ENCODE assay signal across 1 cellular context in genomic region chr1:221778125-221778524, GRCh38.
TF ChIP-seq lines count a peak whose summit lies in the region.

No MANE protein-coding gene starts in this region.

TF ChIP-seq in SK-N-SH, 30 proteins besides CTCF, POLR2A, EP300 and RAD21 (continued from another document):
- TF ChIP-seq ZBTB33 (IDR thresholded peaks at IDR 0.05; ENCODE audit: borderline replicate concordance, low read depth) (no peak), USF2 (IDR thresholded peaks at IDR 0.05; ENCODE audit: borderline replicate concordance, low read depth, low read length) (no peak), RFX5 (IDR thresholded peaks at IDR 0.05; ENCODE audit: low read length) (no peak), RXRA (IDR thresholded peaks at IDR 0.05; ENCODE audit: borderline replicate concordance, low read depth) (no peak), ELF1 (IDR thresholded peaks at IDR 0.05) (no peak), MAX (IDR thresholded peaks at IDR 0.05; ENCODE audit: low read depth) (no peak), RCOR1 (IDR thresholded peaks at IDR 0.05; ENCODE audit: low read length) (no peak), TCF12 (IDR thresholded peaks at IDR 0.05) (no peak), SMC3 (IDR thresholded peaks at IDR 0.05; ENCODE audit: low read depth, low read length) (no peak)
